Comparison of ENCODE assay signal across 1 cellular context in the genomic region with DNA sequence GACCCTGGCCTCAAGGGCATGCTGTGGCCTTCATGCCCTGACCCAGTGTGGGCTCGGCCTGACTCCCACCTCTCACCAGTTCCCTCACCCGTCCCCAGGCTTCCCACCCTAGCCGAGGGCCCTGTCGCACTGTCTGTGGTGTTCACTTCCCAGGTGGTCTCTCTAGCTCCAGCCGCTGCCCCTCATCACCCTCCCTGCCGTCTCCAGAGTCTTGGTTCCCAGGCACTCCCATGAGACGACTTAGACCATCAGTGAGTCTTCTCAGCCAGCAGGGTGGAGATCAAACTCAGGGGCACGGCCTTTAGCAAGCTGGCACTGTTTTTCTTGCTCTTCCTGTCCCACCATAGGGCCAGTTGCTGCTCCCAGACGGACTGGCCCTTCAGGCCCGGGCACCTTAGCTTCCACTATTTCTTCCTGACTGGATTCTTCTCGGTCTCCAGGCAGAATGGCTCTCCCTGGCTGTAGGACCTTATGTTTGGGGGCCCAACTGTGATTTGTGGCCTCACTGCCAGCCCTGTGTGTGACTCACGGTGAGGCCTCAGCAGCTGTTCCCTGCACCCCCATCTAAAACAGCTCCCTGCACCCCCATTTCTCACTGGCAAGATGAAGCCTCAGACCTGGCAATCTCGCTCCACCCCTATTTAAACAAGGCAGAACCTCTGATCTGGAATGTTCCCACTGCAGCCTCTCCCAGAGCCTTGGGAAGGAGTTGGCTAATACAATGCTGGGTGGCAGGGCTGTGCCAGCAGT.
TF ChIP-seq lines count a peak whose summit lies in the region.

No MANE protein-coding gene starts in this region.

TF ChIP-seq in SK-N-SH treated with all-trans-retinoic acid at 6 μM for 48 hours, 23 proteins besides CTCF, POLR2A, EP300 and RAD21:
- TF ChIP-seq ISL1 (CRISPR knock-in tag; IDR thresholded peaks at IDR 0.05) (no peak), ZFP30 (CRISPR knock-in tag; IDR thresholded peaks at IDR 0.05) (no peak), BACH2 (CRISPR knock-in tag; IDR thresholded peaks at IDR 0.05; ENCODE audit: borderline replicate concordance) (no peak), ESRRG (CRISPR knock-in tag; IDR thresholded peaks at IDR 0.05) (no peak), ZNF8 (CRISPR knock-in tag; IDR thresholded peaks at IDR 0.05) (no peak), PPARA (CRISPR knock-in tag; IDR thresholded peaks at IDR 0.05; ENCODE audit: borderline replicate concordance) (no peak), ZFP3 (CRISPR knock-in tag; IDR thresholded peaks at IDR 0.05) (no peak), ZC3H10 (CRISPR knock-in tag; IDR thresholded peaks at IDR 0.05) (no peak), SNAI2 (CRISPR knock-in tag; IDR thresholded peaks at IDR 0.05) (no peak), ARNTL (CRISPR knock-in tag; IDR thresholded peaks at IDR 0.05; ENCODE audit: borderline replicate concordance, low read depth) (no peak), ZNF565 (CRISPR knock-in tag; conservative IDR thresholded peaks at IDR 0.05; ENCODE audit: low read depth) (no peak), CREB5 (CRISPR knock-in tag; IDR thresholded peaks at IDR 0.05; ENCODE audit: low read depth) (no peak), ZNF70 (CRISPR knock-in tag; IDR thresholded peaks at IDR 0.05) (no peak), POU6F1 (CRISPR knock-in tag; IDR thresholded peaks at IDR 0.05; ENCODE audit: borderline replicate concordance, low read depth) (no peak), CSDC2 (CRISPR knock-in tag; IDR thresholded peaks at IDR 0.05) (no peak), OSR1 (CRISPR knock-in tag; IDR thresholded peaks at IDR 0.05) (no peak)
